16 cellular contexts compared by ENCODE assay signal in genomic region chr1:173532237-173532636, GRCh38. TPM values are rescaled to one million over a fixed set of nuclear protein-coding genes. Genes with fewer than 3 reads are reported as not detected.
DNase-seq lines count a peak whose midpoint lies in the region; ATAC-seq and TF ChIP-seq lines count a peak whose summit lies in the region.
"Had no signal": no experiment of that assay in that cellular context is flagged by ENCODE, and none has a peak within 500 bp of the region (broad histone marks: within the 10 kb centered on the region; RNA-seq: fewer than 3 reads in every experiment).

No MANE protein-coding gene starts in this region.

- peaks cover 13% of the 10 kb centered on the region for H3K4me1 Mint-ChIP-seq in activated CD8-positive, alpha-beta T cell treated with anti-CD3 and anti-CD28 coated beads, Interleukin-2, amount 10 ng/mL, durations not matched to agents 7 days and 5 days (ENCODE audit: low read depth)
- peaks cover 32% of the 10 kb centered on the region for H3K4me1 Mint-ChIP-seq in activated CD8-positive, alpha-beta T cell treated with anti-CD3 and anti-CD28 coated beads for 36 hours (ENCODE audit: low read depth)
- H3K4me1 Mint-ChIP-seq in osteocyte (ENCODE audit: unreplicated experiment) = peaks cover 6% of the 10 kb centered on the region

- H3K27ac ChIP-seq in coronary artery = no peak overlapping the region
- H3K27ac ChIP-seq: dorsolateral prefrontal cortex had no signal

- H3K4me3 Mint-ChIP-seq in activated CD8-positive, alpha-beta T cell treated with anti-CD3 and anti-CD28 coated beads, Interleukin-2, amount 10 ng/mL, durations not matched to agents 7 days and 5 days = peak overlapping the region; percentile 10
- no peak overlapping the region for H3K4me3 Mint-ChIP-seq in activated CD8-positive, alpha-beta T cell treated with anti-CD3 and anti-CD28 coated beads for 36 hours
- H3K4me3 Mint-ChIP-seq in osteocyte (ENCODE audit: unreplicated experiment) = no peak overlapping the region

- peak overlapping the region; percentile 63 for H3K27ac Mint-ChIP-seq in activated CD8-positive, alpha-beta T cell treated with anti-CD3 and anti-CD28 coated beads, Interleukin-2, amount 10 ng/mL, durations not matched to agents 7 days and 5 days
- no peak overlapping the region for H3K27ac Mint-ChIP-seq in activated CD8-positive, alpha-beta T cell treated with anti-CD3 and anti-CD28 coated beads for 36 hours
- peak overlapping the region; percentile 21 for H3K27ac Mint-ChIP-seq in osteocyte (ENCODE audit: unreplicated experiment)

- no peaks in the 10 kb centered on the region for H3K36me3 ChIP-seq in BE2C
- H3K36me3 ChIP-seq: MG63, spleen had no signal

- no peak for DNase-seq in activated CD8-positive, alpha-beta T cell treated with anti-CD3 and anti-CD28 coated beads, Interleukin-2, amount 10 ng/mL, durations not matched to agents 7 days and 5 days
- no peak for DNase-seq in activated CD8-positive, alpha-beta T cell treated with anti-CD3 and anti-CD28 coated beads for 36 hours
- DNase-seq in LHCN-M2 (ENCODE audit: low read depth) (peak; percentile 7), coronary artery (ENCODE audit: low spot score) (no peak), osteocyte (ENCODE audit: extremely low spot score, unreplicated experiment) (no peak), BE2C (no peak)
- DNase-seq: activated CD8-positive, alpha-beta memory T cell treated with anti-CD3 and anti-CD28 coated beads, Interleukin-2, amount 50 U/mL, for 48 hours; dorsolateral prefrontal cortex; mesendoderm; MG63; NCI-H774; SHP77 treated with DMSO at 0.1 percent for 48 hours; spleen; substantia nigra had no signal

- no peaks in the 10 kb centered on the region for H3K9me3 Mint-ChIP-seq in activated CD8-positive, alpha-beta T cell treated with anti-CD3 and anti-CD28 coated beads, Interleukin-2, amount 10 ng/mL, durations not matched to agents 7 days and 5 days (ENCODE audit: insufficient read depth)
- no peaks in the 10 kb centered on the region for H3K9me3 Mint-ChIP-seq in activated CD8-positive, alpha-beta T cell treated with anti-CD3 and anti-CD28 coated beads for 36 hours
- no peaks in the 10 kb centered on the region for H3K9me3 Mint-ChIP-seq in osteocyte (ENCODE audit: unreplicated experiment)

- H3K27me3 Mint-ChIP-seq in activated CD8-positive, alpha-beta T cell treated with anti-CD3 and anti-CD28 coated beads, Interleukin-2, amount 10 ng/mL, durations not matched to agents 7 days and 5 days (ENCODE audit: low read depth) = no peaks in the 10 kb centered on the region
- H3K27me3 Mint-ChIP-seq in activated CD8-positive, alpha-beta T cell treated with anti-CD3 and anti-CD28 coated beads for 36 hours = no peaks in the 10 kb centered on the region
- peaks cover 24% of the 10 kb centered on the region for H3K27me3 Mint-ChIP-seq in osteocyte (ENCODE audit: unreplicated experiment)

- H3K4me3 ChIP-seq in coronary artery (peak overlapping the region; percentile 29), BE2C (ENCODE audit: low read depth, low read length) (no peak overlapping the region)
- H3K4me3 ChIP-seq: MG63, spleen had no signal

- H3K27me3 ChIP-seq in BE2C = no peaks in the 10 kb centered on the region
- H3K27me3 ChIP-seq: dorsolateral prefrontal cortex, MG63, spleen had no signal

- peaks cover 5% of the 10 kb centered on the region for H3K36me3 Mint-ChIP-seq in activated CD8-positive, alpha-beta T cell treated with anti-CD3 and anti-CD28 coated beads, Interleukin-2, amount 10 ng/mL, durations not matched to agents 7 days and 5 days (ENCODE audit: low read depth)
- no peaks in the 10 kb centered on the region for H3K36me3 Mint-ChIP-seq in activated CD8-positive, alpha-beta T cell treated with anti-CD3 and anti-CD28 coated beads for 36 hours (ENCODE audit: low read depth)
- H3K36me3 Mint-ChIP-seq in osteocyte (ENCODE audit: unreplicated experiment) = no peaks in the 10 kb centered on the region

- H3K4me1 ChIP-seq in BE2C = no peaks in the 10 kb centered on the region

- intact Hi-C loops in activated CD8-positive, alpha-beta T cell treated with anti-CD3 and anti-CD28 coated beads for 36 hours (cut with micrococcal nuclease) = no loop called here

- POLR2A ChIA-PET in activated CD8-positive, alpha-beta T cell treated with anti-CD3 and anti-CD28 coated beads, Interleukin-2, amount 10 ng/mL, durations not matched to agents 7 days and 5 days (lab: Charles Lee) = interaction anchor here (2.0 kb wide), 1 partner anchor 183 kb away, joined by 4 read pairs; the partner anchor contains the start of gene KLHL20
- POLR2A ChIA-PET in activated CD8-positive, alpha-beta T cell treated with anti-CD3 and anti-CD28 coated beads for 36 hours (lab: Charles Lee) = no interaction called here

- peak; percentile 58 for ATAC-seq in activated CD8-positive, alpha-beta T cell treated with anti-CD3 and anti-CD28 coated beads, Interleukin-2, amount 10 ng/mL, durations not matched to agents 7 days and 5 days
- no peak for ATAC-seq in activated CD8-positive, alpha-beta T cell treated with anti-CD3 and anti-CD28 coated beads for 36 hours
- no peak for ATAC-seq in GM18517 (IDR thresholded peaks at IDR 0.05; ENCODE audit: unreplicated experiment)
- no peak for ATAC-seq in HG03097 (IDR thresholded peaks at IDR 0.05; ENCODE audit: low FRiP score, unreplicated experiment)

- CTCF ChIA-PET in activated CD8-positive, alpha-beta T cell treated with anti-CD3 and anti-CD28 coated beads, Interleukin-2, amount 10 ng/mL, durations not matched to agents 7 days and 5 days (lab: Charles Lee) = interaction anchor here (0.7 to 1.2 kb wide), 2 partner anchors 100 to 412 kb away, joined by 3 read pairs; no protein-coding TSS in a partner anchor
- CTCF ChIA-PET in activated CD8-positive, alpha-beta T cell treated with anti-CD3 and anti-CD28 coated beads for 36 hours (lab: Charles Lee) = interaction anchor here (2.3 kb wide), 1 partner anchor 102 kb away, joined by 6 read pairs; no protein-coding TSS in a partner anchor

- no peaks in the 10 kb centered on the region for H3K9me3 ChIP-seq in BE2C
- H3K9me3 ChIP-seq: MG63, spleen had no signal

- TF ChIP-seq CTCF in activated CD8-positive, alpha-beta T cell treated with anti-CD3 and anti-CD28 coated beads for 36 hours (IDR thresholded peaks at IDR 0.05) = no peak
- TF ChIP-seq CTCF in coronary artery (IDR thresholded peaks at IDR 0.05) (no peak), osteocyte (IDR thresholded peaks at IDR 0.05) (no peak), BE2C (IDR thresholded peaks at IDR 0.05; ENCODE audit: low read depth, low read length) (no peak)

RNA-seq across cellular contexts. Expression of gene PRDX6, which starts 55.1 kb away (rescaled TPM):
- 100 to 1,000 TPM; 144 to 155 TPM for total RNA-seq in activated CD8-positive, alpha-beta T cell treated with anti-CD3 and anti-CD28 coated beads, Interleukin-2, amount 10 ng/mL, durations not matched to agents 7 days and 5 days
- total RNA-seq in activated CD8-positive, alpha-beta T cell treated with anti-CD3 and anti-CD28 coated beads for 36 hours = 100 to 1,000 TPM; 165 to 169 TPM
- total RNA-seq in LHCN-M2 (2014; rRNA removed) = 235 and 258 TPM in 2 replicates
- 359 TPM for polyA plus RNA-seq in LHCN-M2 (2012)
- total RNA-seq in osteocyte = 146 and 148 TPM in 2 replicates
- 75.3 TPM for polyA plus RNA-seq in BE2C (2012; ENCODE audit: insufficient read depth, insufficient read length, low read depth)
